In the genomic region with DNA sequence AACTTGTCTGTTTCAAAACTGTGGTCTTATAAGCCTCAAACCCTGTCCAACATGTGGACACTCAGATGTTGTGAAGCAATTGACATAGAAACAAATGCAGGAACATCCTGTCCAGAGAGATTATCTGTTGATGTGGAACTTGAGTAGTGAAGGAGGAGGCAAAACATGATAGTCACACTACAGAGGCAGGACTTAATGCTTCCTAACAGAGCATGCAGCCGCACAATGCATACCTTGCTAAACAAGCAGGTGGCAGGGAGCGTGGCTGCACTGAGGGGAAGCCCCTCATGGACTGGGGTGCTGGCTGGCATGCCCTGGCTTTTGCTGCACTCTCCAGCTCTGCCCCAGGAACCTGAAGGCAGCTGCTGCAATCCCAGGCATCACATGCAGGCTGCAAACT, we compare ENCODE assay signal across 19 cellular contexts.
"Had no signal": no experiment of that assay in that cellular context is flagged by ENCODE, and none has a peak within 500 bp of the region (broad histone marks: within the 10 kb centered on the region; RNA-seq: fewer than 3 reads in every experiment).

No MANE protein-coding gene starts in this region.

- H3K9me3 ChIP-seq: adrenal gland, colonic mucosa, right atrium auricular region, stomach, thoracic aorta, upper lobe of right lung had no signal

- H3K9me3 Mint-ChIP-seq: naive thymus-derived CD8-positive, alpha-beta T cell had no signal

- DNase-seq: activated CD4-positive, alpha-beta T cell treated with anti-CD3 and anti-CD28 coated beads for 1 hour; activated CD4-positive, alpha-beta T cell treated with anti-CD3 and anti-CD28 coated beads, Interleukin-2, amount 50 U/mL, for 48 hours; colonic mucosa; kidney glomerular epithelial cell; mesenchymal stem cell; naive thymus-derived CD8-positive, alpha-beta T cell; posterior cingulate gyrus; stomach; T-helper 1 cell; T1000; upper lobe of right lung had no signal

- H3K27ac ChIP-seq: adrenal gland, cardiac muscle cell, colonic mucosa, right atrium auricular region, stomach, thoracic aorta, upper lobe of right lung had no signal

- H3K36me3 ChIP-seq: colonic mucosa had no signal

- FAIRE-seq: endometrium had no signal

- H3K27me3 Mint-ChIP-seq: naive thymus-derived CD8-positive, alpha-beta T cell had no signal

- H3K4me3 ChIP-seq: adrenal gland, cardiac muscle cell, colonic mucosa, right atrium auricular region, smooth muscle cell, stomach, thoracic aorta, upper lobe of right lung had no signal

- ATAC-seq: esophagus mucosa; naive thymus-derived CD8-positive, alpha-beta T cell; SK-N-SH treated with all-trans-retinoic acid at 6 μM for 48 hours; upper lobe of right lung had no signal

- H3K27me3 ChIP-seq: adrenal gland, cardiac muscle cell, colonic mucosa, right atrium auricular region, stomach, upper lobe of right lung had no signal

- H3K4me3 Mint-ChIP-seq: naive thymus-derived CD8-positive, alpha-beta T cell had no signal
